21 cellular contexts compared by ENCODE assay signal in genomic region chr2:185074156-185074555, GRCh38.
A peak's percentile ranks its signal among the peaks of the same experiment; 100 is the strongest.
DNase-seq lines count a peak whose midpoint lies in the region; FAIRE-seq and TF ChIP-seq lines count a peak whose summit lies in the region.
"Had no signal": no experiment of that assay in that cellular context is flagged by ENCODE, and none has a peak within 500 bp of the region (broad histone marks: within the 10 kb centered on the region; RNA-seq: fewer than 3 reads in every experiment).

No MANE protein-coding gene starts in this region.

- H3K36me3 Mint-ChIP-seq in neural progenitor cell: no peaks in the 10 kb centered on the region
- H3K36me3 Mint-ChIP-seq: CD8-positive, alpha-beta T cell had no signal

- H3F3A ChIP-seq in neural progenitor cell (ENCODE audit: low read depth): no peaks in the 10 kb centered on the region

- no peak overlapping the region for H3K9ac ChIP-seq in neural progenitor cell
- H3K9ac ChIP-seq: BLaER1 treated with 17β-estradiol and CSF1 and Interleukin-3, amounts not matched to agents 10 nM and 100 nM had no signal

- FAIRE-seq in A204.1 (lab: Jason Lieb, UNC): peak; percentile 35
- FAIRE-seq: A549, D721Med, GM12878, GM12892, GM18507 had no signal

- DNase-seq in G401 (ENCODE audit: low spot score) (peak; percentile 59), cerebellum (ENCODE audit: low spot score) (peak; percentile 3), NCI-H1694 (lab: John Stamatoyannopoulos, UW) (no peak), neural progenitor cell (ENCODE audit: low spot score) (no peak)
- DNase-seq: 8988T; AML-193; Caco-2; Calu3; CD4-positive, alpha-beta T cell; CD8-positive, alpha-beta T cell; DMS79 treated with DMSO at 0.1 percent for 48 hours; GDM1 had no signal

- no peak for TF ChIP-seq CTCF in neural progenitor cell (IDR thresholded peaks at IDR 0.05)

- no peaks in the 10 kb centered on the region for H3K79me2 ChIP-seq in neural progenitor cell (ENCODE audit: low read depth)

- no peaks in the 10 kb centered on the region for H3K9me3 ChIP-seq in neural progenitor cell (ENCODE audit: low read depth)
- H3K9me3 ChIP-seq: A549; BLaER1 treated with 17β-estradiol and CSF1 and Interleukin-3, amounts not matched to agents 10 nM and 100 nM; Caco-2 had no signal

- H3K36me3 ChIP-seq in neural progenitor cell: no peaks in the 10 kb centered on the region
- H3K36me3 ChIP-seq: BLaER1 treated with 17β-estradiol and CSF1 and Interleukin-3, amounts not matched to agents 10 nM and 100 nM had no signal

- H3K4me1 ChIP-seq in neural progenitor cell: no peaks in the 10 kb centered on the region
- H3K4me1 ChIP-seq: A549; BLaER1 treated with 17β-estradiol and CSF1 and Interleukin-3, amounts not matched to agents 10 nM and 100 nM; Caco-2 had no signal

- H3K4me2 ChIP-seq in neural progenitor cell: no peak overlapping the region
- H3K4me2 ChIP-seq: A549; BLaER1 treated with 17β-estradiol and CSF1 and Interleukin-3, amounts not matched to agents 10 nM and 100 nM had no signal

- no peak overlapping the region for H3K4me3 ChIP-seq in neural progenitor cell
- H3K4me3 ChIP-seq: A549; BLaER1 treated with 17β-estradiol and CSF1 and Interleukin-3, amounts not matched to agents 10 nM and 100 nM; GM12878 had no signal

- no peaks in the 10 kb centered on the region for H3K27me3 ChIP-seq in neural progenitor cell
- H3K27me3 ChIP-seq: BLaER1 treated with 17β-estradiol and CSF1 and Interleukin-3, amounts not matched to agents 10 nM and 100 nM had no signal

- H3K27me3 Mint-ChIP-seq in neural progenitor cell (ENCODE audit: insufficient read depth, low read depth): no peaks in the 10 kb centered on the region
- H3K27me3 Mint-ChIP-seq: B cell; CD4-positive, alpha-beta T cell had no signal

- no peaks in the 10 kb centered on the region for H3K9me3 Mint-ChIP-seq in neural progenitor cell

- no peaks in the 10 kb centered on the region for H4K20me1 ChIP-seq in neural progenitor cell (ENCODE audit: low read depth)
- H4K20me1 ChIP-seq: BLaER1 treated with 17β-estradiol and CSF1 and Interleukin-3, amounts not matched to agents 10 nM and 100 nM had no signal

- no peaks in the 10 kb centered on the region for H3K4me1 Mint-ChIP-seq in neural progenitor cell
- H3K4me1 Mint-ChIP-seq: B cell had no signal

- H3K27ac Mint-ChIP-seq in neural progenitor cell: no peak overlapping the region
- H3K27ac Mint-ChIP-seq: B cell; CD4-positive, alpha-beta T cell; CD8-positive, alpha-beta T cell had no signal

- H3K27ac ChIP-seq in neural progenitor cell: no peak overlapping the region
- H3K27ac ChIP-seq: A549; BLaER1 treated with 17β-estradiol and CSF1 and Interleukin-3, amounts not matched to agents 10 nM and 100 nM; C4-2B had no signal

- in situ Hi-C loops in G401 (cut with HindIII; ENCODE audit: low sequenced_read_pairs): no loop called here

- H2AFZ ChIP-seq in neural progenitor cell (replicated peaks): no peak overlapping the region

- H3K4me3 Mint-ChIP-seq in neural progenitor cell: no peak overlapping the region
- H3K4me3 Mint-ChIP-seq: B cell; CD4-positive, alpha-beta T cell; CD8-positive, alpha-beta T cell had no signal

Comparison
In these comparisons a context has a peak if more than half of its experiments do, and no peak if none do; other contexts are left out.
1. DNase-seq: peak in G401 (single experiment) and cerebellum (single experiment); none in NCI-H1694 (single experiment) and neural progenitor cell (single experiment).